17 cellular contexts compared by ENCODE assay signal in genomic region chr5:90092734-90093133, GRCh38.
DNase-seq lines count a peak whose midpoint lies in the region; ATAC-seq and TF ChIP-seq lines count a peak whose summit lies in the region.
"Had no signal": no experiment of that assay in that cellular context is flagged by ENCODE, and none has a peak within 500 bp of the region (broad histone marks: within the 10 kb centered on the region; RNA-seq: fewer than 3 reads in every experiment).

No MANE protein-coding gene starts in this region.

- H3K4me3 ChIP-seq in HCT116 (replicated peaks in 1 of 2; ENCODE audit: low read depth in 1 of 2, low read length in 2 of 2) (no peak overlapping the region), hepatocyte (no peak overlapping the region), smooth muscle cell (no peak overlapping the region)
- H3K4me3 ChIP-seq: BLaER1, GM23338 had no signal

- POLR2A ChIA-PET in HCT116 (lab: Charles Lee), result no interaction called here

- H3K9me3 Mint-ChIP-seq in chondrocyte (ENCODE audit: low read depth), result peaks cover 29% of the 10 kb centered on the region

- H3K27ac Mint-ChIP-seq in chondrocyte (ENCODE audit: unreplicated experiment), result peak overlapping the region; percentile 71
- H3K27ac Mint-ChIP-seq: CD14-positive monocyte; CD8-positive, alpha-beta T cell; GM23338 had no signal

- intact Hi-C loops in HCT116 (cut with micrococcal nuclease), result no loop called here

- CTCF ChIA-PET in HCT116 (lab: Charles Lee), result no interaction called here

- H4K20me1 ChIP-seq in HCT116 (ENCODE audit: insufficient read depth), result no peaks in the 10 kb centered on the region
- H4K20me1 ChIP-seq in hepatocyte (ENCODE audit: insufficient read depth, poor library complexity, severe bottlenecking), result no peaks in the 10 kb centered on the region
- H4K20me1 ChIP-seq in smooth muscle cell (ENCODE audit: low read depth), result no peaks in the 10 kb centered on the region
- H4K20me1 ChIP-seq: BLaER1 had no signal

- no peak overlapping the region for H3K4me3 Mint-ChIP-seq in chondrocyte (ENCODE audit: unreplicated experiment)
- H3K4me3 Mint-ChIP-seq: CD14-positive monocyte; CD8-positive, alpha-beta T cell; GM23338 had no signal

- TF ChIP-seq RAD21 in HCT116 (IDR thresholded peaks at IDR 0.05; ENCODE audit: low read depth), result no peak

- H3K27me3 ChIP-seq in HCT116 (ENCODE audit: insufficient read depth, low read length) (no peaks in the 10 kb centered on the region), hepatocyte (no peaks in the 10 kb centered on the region), smooth muscle cell (ENCODE audit: low read depth) (no peaks in the 10 kb centered on the region)
- H3K27me3 ChIP-seq: BLaER1 had no signal

- H3K9me3 ChIP-seq in HCT116 (ENCODE audit: control insufficient read depth in 1 of 2, insufficient read depth in 1 of 2, low read depth in 1 of 2, low read length in 2 of 2) (no peaks in the 10 kb centered on the region), hepatocyte (ENCODE audit: low read depth) (no peaks in the 10 kb centered on the region), smooth muscle cell (replicated peaks; ENCODE audit: low read depth) (no peaks in the 10 kb centered on the region)

- H3K27ac ChIP-seq in HCT116 (ENCODE audit: low read depth, low read length) (no peak overlapping the region), hepatocyte (peak overlapping the region; percentile 22), smooth muscle cell (ENCODE audit: low read depth) (peak overlapping the region; percentile 89)
- H3K27ac ChIP-seq: BLaER1 had no signal

- H2AFZ ChIP-seq in HCT116 (ENCODE audit: low read depth, low read length, poor library complexity, severe bottlenecking) (peak overlapping the region; percentile 18), hepatocyte (no peak overlapping the region), smooth muscle cell (ENCODE audit: low read depth) (peak overlapping the region; percentile 50)
- H2AFZ ChIP-seq: GM23338 had no signal

- H3K27me3 Mint-ChIP-seq in chondrocyte (ENCODE audit: low read depth), result no peaks in the 10 kb centered on the region

- no TSS peak for BruUV-seq in HCT116 (replicated peaks; lab: Mats Ljungman, UMichigan)

- no peaks in the 10 kb centered on the region for H3K36me3 ChIP-seq in HCT116 (ENCODE audit: control insufficient read depth in 1 of 2, insufficient read depth in 2 of 2, low read length in 2 of 2)
- H3K36me3 ChIP-seq in hepatocyte (replicated peaks; ENCODE audit: insufficient read depth, low read depth), result no peaks in the 10 kb centered on the region
- H3K36me3 ChIP-seq in smooth muscle cell (ENCODE audit: low read depth), result no peaks in the 10 kb centered on the region
- H3K36me3 ChIP-seq: BLaER1 had no signal

- H3F3A ChIP-seq in smooth muscle cell (ENCODE audit: low read depth), result no peaks in the 10 kb centered on the region

- H3K9ac ChIP-seq in HCT116 (ENCODE audit: low read length), result no peak overlapping the region
- peak overlapping the region; percentile 50 for H3K9ac ChIP-seq in smooth muscle cell (ENCODE audit: low read depth)
- H3K9ac ChIP-seq: BLaER1 had no signal

- TF ChIP-seq CTCF in HCT116 (IDR thresholded peaks at IDR 0.05 in 2 of 3, conservative IDR thresholded peaks at IDR 0.05 in 1 of 3; ENCODE audit: borderline replicate concordance in 1 of 3, insufficient read depth in 1 of 3, low read depth in 2 of 3, low read length in 2 of 3) (no peak), chondrocyte (IDR thresholded peaks at IDR 0.05) (no peak), hepatocyte (IDR thresholded peaks at IDR 0.05; ENCODE audit: poor library complexity) (no peak), smooth muscle cell (IDR thresholded peaks at IDR 0.05; ENCODE audit: borderline replicate concordance, insufficient read depth, poor library complexity, severe bottlenecking) (no peak)

- no peak for TF ChIP-seq POLR2A in HCT116 (IDR thresholded peaks at IDR 0.05; ENCODE audit: borderline replicate concordance, extremely low read depth, insufficient read depth, insufficient read length)

- DNase-seq in HCT116 (ENCODE audit: low read depth, low spot score) (no peak), chondrocyte (ENCODE audit: low spot score) (no peak), hepatocyte (ENCODE audit: low spot score) (peak; percentile 8), smooth muscle cell (lab: John Stamatoyannopoulos, UW; ENCODE audit: unreplicated experiment) (no peak), NCI-H2107 treated with DMSO at 0.1 percent for 48 hours (lab: John Stamatoyannopoulos, UW; ENCODE audit: unreplicated experiment) (no peak), iPS-NIHi11 (ENCODE audit: low spot score) (no peak)
- DNase-seq: 8988T; CD8-positive, alpha-beta T cell; DMS 273 treated with DMSO at 0.1 percent for 48 hours; DMS53; DND-41; EL; IMR-90 had no signal

- no peaks in the 10 kb centered on the region for H3K9me2 ChIP-seq in HCT116 (ENCODE audit: insufficient read depth)
- no peaks in the 10 kb centered on the region for H3K9me2 ChIP-seq in hepatocyte (replicated peaks; ENCODE audit: insufficient read depth)

- RAD21 ChIA-PET in HCT116 (lab: Charles Lee; ENCODE audit: low non-redundant PET in 1 of 2, low total read pairs in 2 of 2, uncharacterized antibody in 2 of 2, unreplicated experiment in 2 of 2), result no interaction called here

- peaks cover 14% of the 10 kb centered on the region for H3K36me3 Mint-ChIP-seq in chondrocyte (ENCODE audit: low read depth)
- H3K36me3 Mint-ChIP-seq: CD14-positive monocyte; CD8-positive, alpha-beta T cell had no signal

- H3K4me1 ChIP-seq in HCT116 (ENCODE audit: control insufficient read depth in 1 of 2, insufficient read depth in 2 of 2, low read length in 2 of 2) (peaks cover 12 to 26% of the 10 kb centered on the region in 2 experiments), hepatocyte (ENCODE audit: insufficient read depth) (peaks cover 10% of the 10 kb centered on the region), smooth muscle cell (ENCODE audit: low read depth) (peaks cover 17% of the 10 kb centered on the region)
- H3K4me1 ChIP-seq: BLaER1 had no signal

- no peaks in the 10 kb centered on the region for H3K79me2 ChIP-seq in HCT116 (ENCODE audit: insufficient read depth, low read length)
- no peaks in the 10 kb centered on the region for H3K79me2 ChIP-seq in hepatocyte
- H3K79me2 ChIP-seq in smooth muscle cell (ENCODE audit: low read depth), result no peaks in the 10 kb centered on the region

- ATAC-seq in HCT116 (no peak), GM18520 (IDR thresholded peaks at IDR 0.05; ENCODE audit: unreplicated experiment) (no peak)
- ATAC-seq: CD8-positive, alpha-beta T cell; GM23338 had no signal

- H3K4me2 ChIP-seq in HCT116 (ENCODE audit: low read length) (no peak overlapping the region), hepatocyte (no peak overlapping the region), smooth muscle cell (peak overlapping the region; percentile 40)
- H3K4me2 ChIP-seq: BLaER1, GM23338 had no signal

- peaks cover 46% of the 10 kb centered on the region for H3K4me1 Mint-ChIP-seq in chondrocyte (ENCODE audit: low read depth)
- H3K4me1 Mint-ChIP-seq: CD14-positive monocyte, GM23338 had no signal

- WGBS in hepatocyte (ENCODE audit: low lambda C conversion rate, missing lambda C conversion rate), result 58% methylated on average over 3 of the region's 3 CpGs
- 51% methylated on average over 3 of the region's 3 CpGs for WGBS in smooth muscle cell (ENCODE audit: low lambda C conversion rate)

TF ChIP-seq in HCT116, 20 proteins besides CTCF, POLR2A, EP300 and RAD21 (continues in another document):
- no peak for TF ChIP-seq SRF (IDR thresholded peaks at IDR 0.05; ENCODE audit: low read depth)
- TF ChIP-seq CBX3 (IDR thresholded peaks at IDR 0.05; ENCODE audit: low read depth), result no peak
- no peak for TF ChIP-seq EZH2phosphoT487 (IDR thresholded peaks at IDR 0.05; ENCODE audit: borderline replicate concordance)
- TF ChIP-seq POLR2AphosphoS5 (IDR thresholded peaks at IDR 0.05; ENCODE audit: low read depth, low read length), result no peak
- no peak for TF ChIP-seq ELF1 (IDR thresholded peaks at IDR 0.05; ENCODE audit: borderline replicate concordance, low read depth)
- no peak for TF ChIP-seq ATF3 (IDR thresholded peaks at IDR 0.05)
- TF ChIP-seq REST (IDR thresholded peaks at IDR 0.05; ENCODE audit: low read depth), result no peak
- TF ChIP-seq YY1 (IDR thresholded peaks at IDR 0.05; ENCODE audit: extremely low read depth, insufficient replicate concordance, low read depth, low read length), result no peak
- TF ChIP-seq ZNF274 (IDR thresholded peaks at IDR 0.05; ENCODE audit: low read depth, low read length), result no peak
- no peak for TF ChIP-seq TCF7L2 (IDR thresholded peaks at IDR 0.05; ENCODE audit: borderline replicate concordance, extremely low read depth, insufficient read depth, insufficient read length)
- no peak for TF ChIP-seq ZFX (IDR thresholded peaks at IDR 0.05)
- TF ChIP-seq SIN3A (IDR thresholded peaks at IDR 0.05; ENCODE audit: low read depth), result no peak
- TF ChIP-seq EGR1 (IDR thresholded peaks at IDR 0.05; ENCODE audit: low read depth), result no peak
